Comparison of ENCODE assay signal across 20 cellular contexts in the genomic region with DNA sequence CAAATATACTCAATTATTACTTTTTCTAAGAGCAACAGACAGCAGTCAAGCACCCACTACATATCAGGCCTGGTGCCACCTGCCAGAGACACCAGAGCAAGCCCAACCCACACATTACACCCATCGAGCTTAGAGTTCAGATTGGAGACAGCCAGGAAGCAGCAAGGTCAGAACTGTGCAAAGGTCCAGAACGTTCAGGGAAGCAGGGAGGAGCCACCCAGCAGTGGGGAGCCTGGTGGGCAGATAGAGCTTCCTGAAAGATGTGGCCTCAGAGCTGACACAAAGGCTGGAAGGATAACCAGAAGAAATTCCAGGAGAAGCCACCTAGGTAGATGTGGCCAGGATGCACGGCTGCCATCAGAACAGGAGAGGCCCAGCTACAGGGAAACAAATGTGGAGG.
"Had no signal": no experiment of that assay in that cellular context is flagged by ENCODE, and none has a peak within 500 bp of the region (broad histone marks: within the 10 kb centered on the region; RNA-seq: fewer than 3 reads in every experiment).

No MANE protein-coding gene starts in this region.

- H3K4me3 Mint-ChIP-seq: activated B cell treated with CpG ODN at 0.5 μM for 24 hours; activated CD4-positive, alpha-beta T cell treated with anti-CD3 and anti-CD28 coated beads, Interleukin-2, amount 10 ng/mL, durations not matched to agents 7 days and 5 days; activated naive CD8-positive, alpha-beta T cell; T-helper 1 cell treated with Interleukin-12 subunit alpha and Interleukin-12 subunit beta and Interleukin-4 antibody, amounts not matched to agents 30 μg/mL and 1 μg/mL, for 36 hours had no signal

- DNase-seq: activated B cell treated with CpG ODN at 0.5 μM for 24 hours; activated CD4-positive, alpha-beta T cell treated with anti-CD3 and anti-CD28 coated beads, Interleukin-2, amount 10 ng/mL, durations not matched to agents 7 days and 5 days; activated effector memory CD4-positive, alpha-beta T cell treated with anti-CD3 and anti-CD28 coated beads, Interleukin-2, amount 50 U/mL, for 16 hours; activated T-cell treated with anti-CD3 and anti-CD28 coated beads, Interleukin-2, amount 50 U/mL, for 1 hour; anterior cingulate cortex; effector CD4-positive, alpha-beta T cell; foreskin melanocyte; heart right ventricle; islet precursor cell; left ventricle myocardium superior; mesendoderm; SK-N-SH; stimulated activated CD4-positive, alpha-beta T cell treated with anti-CD3 and anti-CD28 coated beads, Interleukin-2, amount 100 ng/mL, for 24 hours; stimulated activated naive CD4-positive, alpha-beta T cell; substantia nigra; transverse colon had no signal

- H3K27ac Mint-ChIP-seq: activated B cell treated with CpG ODN at 0.5 μM for 24 hours; activated CD4-positive, alpha-beta T cell treated with anti-CD3 and anti-CD28 coated beads, Interleukin-2, amount 10 ng/mL, durations not matched to agents 7 days and 5 days; activated naive CD8-positive, alpha-beta T cell; T-helper 1 cell treated with Interleukin-12 subunit alpha and Interleukin-12 subunit beta and Interleukin-4 antibody, amounts not matched to agents 30 μg/mL and 1 μg/mL, for 36 hours had no signal

- H3K27me3 ChIP-seq: heart right ventricle, neutrophil, right atrium auricular region, transverse colon had no signal

- H3K27ac ChIP-seq: heart right ventricle, neutrophil, right atrium auricular region, transverse colon had no signal

- H3K9ac ChIP-seq: SK-N-SH had no signal

- H3K4me2 ChIP-seq: SK-N-SH had no signal

- ATAC-seq: heart right ventricle, left ventricle myocardium superior had no signal

- H3K4me1 ChIP-seq: right atrium auricular region had no signal

- H3K4me3 ChIP-seq: heart right ventricle, right atrium auricular region, transverse colon had no signal

- H3K36me3 ChIP-seq: heart right ventricle, neutrophil, right atrium auricular region, transverse colon had no signal

- H3K9me3 ChIP-seq: neutrophil, SK-N-SH, transverse colon had no signal
